ENCODE assay signal across 17 cellular contexts in the genomic region with DNA sequence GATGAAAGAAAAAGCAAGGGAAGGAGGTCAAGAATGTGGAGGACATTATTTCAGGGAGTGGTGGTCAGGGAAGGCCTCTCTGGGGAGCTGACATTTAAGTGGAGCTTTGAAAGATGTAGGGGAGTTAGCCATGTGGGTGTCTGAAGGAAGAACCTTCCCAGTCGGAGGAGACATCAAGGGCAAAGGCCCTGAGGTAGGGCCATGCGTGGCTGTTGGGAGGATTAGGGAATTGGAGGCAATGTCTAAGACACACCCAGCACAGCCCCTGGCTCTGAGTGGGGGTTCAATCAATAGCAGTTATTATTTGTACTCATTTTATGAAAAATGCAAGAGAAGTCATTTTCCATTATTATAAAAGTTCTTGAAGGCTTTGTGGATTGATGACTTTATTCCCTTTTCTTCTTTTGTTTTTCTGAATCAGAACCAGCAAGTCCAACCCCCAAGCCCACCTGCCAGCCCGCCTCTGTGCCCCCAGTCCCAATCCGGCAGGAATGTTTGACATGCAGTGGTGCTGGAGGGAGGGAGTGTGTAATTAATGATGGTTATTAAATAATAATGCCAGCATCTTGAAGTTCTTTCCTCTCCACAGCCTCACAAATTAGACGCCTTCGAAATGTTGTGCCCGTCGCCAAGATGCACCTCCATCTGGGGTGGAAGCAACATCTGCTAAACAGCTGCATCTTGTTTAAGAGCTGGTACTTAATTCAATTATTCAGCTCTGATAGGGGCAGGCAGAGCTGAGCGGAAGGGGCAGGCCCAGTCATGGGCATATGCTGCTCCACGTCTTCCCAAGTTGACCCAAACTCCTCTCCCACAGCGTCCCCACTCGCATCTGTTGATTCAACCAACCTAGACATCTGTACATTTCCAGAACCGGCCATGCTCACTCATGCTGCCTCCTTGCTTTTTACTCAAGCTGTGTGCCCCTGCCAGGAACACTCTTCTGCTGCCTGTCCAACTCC.
DNase-seq lines count a peak whose midpoint lies in the region; ATAC-seq and TF ChIP-seq lines count a peak whose summit lies in the region.
"Had no signal": no experiment of that assay in that cellular context is flagged by ENCODE, and none has a peak within 500 bp of the region (broad histone marks: within the 10 kb centered on the region; RNA-seq: fewer than 3 reads in every experiment).

No MANE protein-coding gene starts in this region.

- H3K4me3 ChIP-seq in heart right ventricle: no peak overlapping the region
- H3K4me3 ChIP-seq: HAP-1 had no signal

- TF ChIP-seq CTCF in heart right ventricle (IDR thresholded peaks at IDR 0.05): no peak

- peak overlapping the region in 9 of 10 donors; percentile 13 to 88 (median 77) for H3K27ac ChIP-seq in heart right ventricle

- H3K9me3 ChIP-seq in heart right ventricle: no peaks in the 10 kb centered on the region
- H3K9me3 ChIP-seq: HAP-1 had no signal

- no peaks in the 10 kb centered on the region for H3K36me3 ChIP-seq in heart right ventricle
- H3K36me3 ChIP-seq: HAP-1 had no signal

- H3K4me1 ChIP-seq in heart right ventricle: peaks cover 21 to 86% (median 65%) of the 10 kb centered on the region in 9 donors

- H3K27me3 ChIP-seq in heart right ventricle: no peaks in the 10 kb centered on the region

- ATAC-seq in heart right ventricle (no peak), left cardiac atrium (no peak)

- DNase-seq in heart right ventricle: no peak
- DNase-seq in left cardiac atrium: no peak
- peak; percentile 31 for DNase-seq in ecto neural progenitor cell (ENCODE audit: low spot score)
- peak; percentile 41 for DNase-seq in mesenteric fat pad (ENCODE audit: low spot score)
- no peak for DNase-seq in NK-92 (lab: John Stamatoyannopoulos, UW; ENCODE audit: unreplicated experiment)
- DNase-seq in DMS114 treated with DMSO at 0.1 percent for 48 hours (lab: John Stamatoyannopoulos, UW; ENCODE audit: unreplicated experiment): no peak
- DNase-seq in NCI-H1436 treated with DMSO at 0.1 percent for 48 hours (lab: John Stamatoyannopoulos, UW): no peak
- no peak for DNase-seq in middle frontal gyrus (ENCODE audit: extremely low spot score, low spot score)
- DNase-seq: activated CD4-positive, alpha-beta T cell treated with anti-CD3 and anti-CD28 coated beads for 48 hours; activated T-cell treated with anti-CD3 and anti-CD28 coated beads, Interleukin-2, amount 50 U/mL, for 1 hour; effector CD4-positive, alpha-beta T cell; Karpas-422; naive B cell; NCI-H526; stimulated activated naive CD4-positive, alpha-beta T cell; T-helper 2 cell had no signal

- WGBS in heart right ventricle, 2 donors: 91 to 96% methylated on average over 13 of the region's 13 CpGs

- intact Hi-C loops in heart right ventricle (cut with DNase I) (loop anchor here in 1 of 10 donors (10.0 kb wide), 1 partner anchor 331 kb away; no protein-coding TSS in a partner anchor), left cardiac atrium (cut with DNase I) (loop anchor here in 1 of 2 donors (1.0 kb wide), 1 partner anchor 16 kb away; no protein-coding TSS in a partner anchor)

Comparison
In these comparisons a context has a peak if more than half of its experiments do, and no peak if none do; other contexts are left out.
1. DNase-seq: peak in ecto neural progenitor cell (single experiment) and mesenteric fat pad (single experiment); none in heart right ventricle (0 of 2), left cardiac atrium (single experiment), NK-92 (single experiment), DMS114 treated with DMSO at 0.1 percent for 48 hours (single experiment), NCI-H1436 treated with DMSO at 0.1 percent for 48 hours (single experiment) and middle frontal gyrus (single experiment).